ENCODE assay signal across 20 cellular contexts in genomic region chr4:7155611-7156071, GRCh38. TPM values are rescaled to one million over a fixed set of nuclear protein-coding genes. Genes with fewer than 3 reads are reported as not detected.
DNase-seq lines count a peak whose midpoint lies in the region; ATAC-seq, FAIRE-seq and TF ChIP-seq lines count a peak whose summit lies in the region.
"Had no signal": no experiment of that assay in that cellular context is flagged by ENCODE, and none has a peak within 500 bp of the region (broad histone marks: within the 10 kb centered on the region; RNA-seq: fewer than 3 reads in every experiment).

No MANE protein-coding gene starts in this region.

- H3K36me3 ChIP-seq in H1 (ENCODE audit: control insufficient read depth in 2 of 4, insufficient read depth in 4 of 4, low read length in 3 of 4) (no peaks in the 10 kb centered on the region), lower lobe of right lung (no peaks in the 10 kb centered on the region), uterus (no peaks in the 10 kb centered on the region)
- H3K36me3 ChIP-seq: esophagus muscularis mucosa had no signal

- no peak overlapping the region for H2AK5ac ChIP-seq in H1 (ENCODE audit: low read depth, low read length)

- H4K20me1 ChIP-seq in H1 (replicated peaks in 1 of 2; ENCODE audit: control insufficient read depth in 1 of 2, insufficient read depth in 2 of 2, low read length in 2 of 2) = no peaks in the 10 kb centered on the region

- 0 out of 7 replicates have a peak, but pooled peaks cover 0 to 2% (median 0%) of the 10 kb centered on the region in 4 experiments for H3K27me3 ChIP-seq in H1 (replicated peaks in 1 of 4; ENCODE audit: control insufficient read depth in 3 of 4, extremely low read depth in 1 of 4, insufficient read depth in 3 of 4, low read length in 3 of 4)
- H3K27me3 ChIP-seq in lower lobe of right lung (ENCODE audit: low read depth) = peaks cover 4% of the 10 kb centered on the region
- no peaks in the 10 kb centered on the region for H3K27me3 ChIP-seq in uterus
- H3K27me3 ChIP-seq: esophagus muscularis mucosa had no signal

- no peak overlapping the region for H2BK20ac ChIP-seq in H1 (ENCODE audit: low read length)

- no peak overlapping the region for H3K14ac ChIP-seq in H1 (ENCODE audit: insufficient read length)

- peaks cover 31 to 34% of the 10 kb centered on the region in 2 donors for H3K27me3 Mint-ChIP-seq in natural killer cell treated with Interleukin-12 subunit alpha and Interleukin-12 subunit beta and Interleukin-15 and Interleukin-18, amount 100 ng/mL, for 72 hours
- peaks cover 18 to 32% of the 10 kb centered on the region in 2 donors for H3K27me3 Mint-ChIP-seq in natural killer cell (ENCODE audit: low read depth in 2 of 2)

- ATAC-seq in natural killer cell treated with Interleukin-12 subunit alpha and Interleukin-12 subunit beta and Interleukin-15 and Interleukin-18, amount 100 ng/mL, for 72 hours = no peak
- ATAC-seq in natural killer cell = no peak
- ATAC-seq in lower lobe of right lung = no peak
- no peak for ATAC-seq in GM18511 (IDR thresholded peaks at IDR 0.05; ENCODE audit: unreplicated experiment)
- ATAC-seq: activated T-cell treated with anti-CD3 and anti-CD28 coated beads, Interleukin-2, amount 50 U/mL, for 72 hours; GM12878 had no signal

- H4K8ac ChIP-seq in H1 (ENCODE audit: extremely low read depth, insufficient read depth, low read length) = no peak overlapping the region

- H3K27ac ChIP-seq in H1 (ENCODE audit: low read depth, low read length) = no peak overlapping the region
- no peak overlapping the region for H3K27ac ChIP-seq in lower lobe of right lung
- H3K27ac ChIP-seq in uterus = peak overlapping the region; percentile 60 to 76
- H3K27ac ChIP-seq: SK-N-MC had no signal

- H3K79me1 ChIP-seq in H1 (ENCODE audit: low read depth, low read length) = no peaks in the 10 kb centered on the region

- no peak overlapping the region for H3K18ac ChIP-seq in H1 (ENCODE audit: extremely low read depth, low read length)

- intact Hi-C loops in natural killer cell (cut with micrococcal nuclease) = no loop called here
- intact Hi-C loops in lower lobe of right lung (cut with DNase I) = no loop called here
- intact Hi-C loops in uterus (cut with DNase I; ENCODE audit: low total_unique reads) = no loop called here

- H2BK12ac ChIP-seq in H1 (ENCODE audit: low read depth, low read length) = no peak overlapping the region

- H3K4ac ChIP-seq in H1 (replicated peaks; ENCODE audit: insufficient read length, low read depth, low read length) = no peak overlapping the region

- no peak overlapping the region for H2BK5ac ChIP-seq in H1 (ENCODE audit: low read depth, low read length)

- no peaks in the 10 kb centered on the region; a peak in 2 of 7 replicates for H3K4me1 ChIP-seq in H1 (replicated peaks in 1 of 4; ENCODE audit: control insufficient read depth in 3 of 4, insufficient read depth in 4 of 4, low read length in 3 of 4)
- H3K4me1 ChIP-seq in lower lobe of right lung = no peaks in the 10 kb centered on the region
- H3K4me1 ChIP-seq in uterus = peaks cover 0 to 13% of the 10 kb centered on the region in 2 donors

- TF ChIP-seq RAD21 in H1 (IDR thresholded peaks at IDR 0.05 in 1 of 2, conservative IDR thresholded peaks at IDR 0.05 in 1 of 2; ENCODE audit: low read depth in 2 of 2, low read length in 2 of 2) = no peak

- H4K5ac ChIP-seq in H1 (ENCODE audit: insufficient read length, low read depth, low read length) = no peak overlapping the region

- H3K9me3 ChIP-seq in H1 (ENCODE audit: insufficient read depth in 2 of 2, low read depth in 1 of 2, low read length in 1 of 2) = no peaks in the 10 kb centered on the region
- H3K9me3 ChIP-seq in lower lobe of right lung = no peaks in the 10 kb centered on the region
- no peaks in the 10 kb centered on the region for H3K9me3 ChIP-seq in uterus
- H3K9me3 ChIP-seq: esophagus muscularis mucosa had no signal

- no peak overlapping the region for H3K9ac ChIP-seq in H1 (replicated peaks in 1 of 4; ENCODE audit: extremely low read depth in 1 of 4, low read depth in 3 of 4, low read length in 3 of 4)

- no peaks in the 10 kb centered on the region for H3K36me3 Mint-ChIP-seq in natural killer cell treated with Interleukin-12 subunit alpha and Interleukin-12 subunit beta and Interleukin-15 and Interleukin-18, amount 100 ng/mL, for 72 hours
- no peaks in the 10 kb centered on the region for H3K36me3 Mint-ChIP-seq in natural killer cell

- H3K79me2 ChIP-seq in H1 (ENCODE audit: control insufficient read depth in 1 of 2, insufficient read depth in 2 of 2, low read length in 2 of 2) = no peaks in the 10 kb centered on the region

- no peak overlapping the region for H2AFZ ChIP-seq in H1 (ENCODE audit: low read length)

- peak; percentile 31 for DNase-seq in natural killer cell treated with Interleukin-12 subunit alpha and Interleukin-12 subunit beta and Interleukin-15 and Interleukin-18, amount 100 ng/mL, for 72 hours (ENCODE audit: low spot score)
- DNase-seq in natural killer cell (no peak), H1 (ENCODE audit: low read depth in 1 of 2, low spot score in 2 of 2) (no peak), lower lobe of right lung (peak; percentile 47), uterus (peak; percentile 73 to 78), NOMO-1 (lab: John Stamatoyannopoulos, UW; ENCODE audit: unreplicated experiment in 2 of 2) (no peak), DMS153 treated with DMSO at 0.1 percent for 48 hours (lab: John Stamatoyannopoulos, UW; ENCODE audit: unreplicated experiment) (no peak)
- DNase-seq: activated CD4-positive, CD25-positive, alpha-beta regulatory T cell; activated T-cell treated with anti-CD3 and anti-CD28 coated beads, Interleukin-2, amount 50 U/mL, for 72 hours; DMS79; NCI-H1436; NCI-H69; nucleus accumbens; stimulated activated CD4-positive, alpha-beta T cell treated with anti-CD3 and anti-CD28 coated beads, Interleukin-2, amount 100 ng/mL, for 24 hours had no signal

- H3K56ac ChIP-seq in H1 (replicated peaks; ENCODE audit: insufficient read length, low read depth, low read length) = no peak overlapping the region

- CTCF ChIA-PET in H1 (lab: Charles Lee; ENCODE audit: partially characterized antibody) = interaction anchor here (1.4 to 1.7 kb wide), 4 partner anchors 9 to 132 kb away, joined by 3 to 5 read pairs (median 3); no protein-coding TSS in a partner anchor

- no peak for FAIRE-seq in H1 (lab: Jason Lieb, UNC)
- FAIRE-seq: bronchial epithelial cell, GM12878, islet of Langerhans had no signal

- no peak overlapping the region for H3K4me3 Mint-ChIP-seq in natural killer cell treated with Interleukin-12 subunit alpha and Interleukin-12 subunit beta and Interleukin-15 and Interleukin-18, amount 100 ng/mL, for 72 hours
- no peak overlapping the region for H3K4me3 Mint-ChIP-seq in natural killer cell
- H3K4me3 Mint-ChIP-seq: activated T-cell treated with anti-CD3 and anti-CD28 coated beads, Interleukin-2, amount 50 U/mL, for 72 hours had no signal

- POLR2A ChIA-PET in H1 (lab: Charles Lee; ENCODE audit: partially characterized antibody) = no interaction called here

- H3K4me2 ChIP-seq in H1 (ENCODE audit: insufficient read depth in 1 of 2, low read depth in 2 of 2, low read length in 2 of 2) = no peak overlapping the region

- no peak overlapping the region for H2BK120ac ChIP-seq in H1 (replicated peaks; ENCODE audit: low read depth, low read length)

- H3K4me1 Mint-ChIP-seq in natural killer cell treated with Interleukin-12 subunit alpha and Interleukin-12 subunit beta and Interleukin-15 and Interleukin-18, amount 100 ng/mL, for 72 hours (ENCODE audit: low read depth in 2 of 2) = peaks cover 0 to 3% of the 10 kb centered on the region in 2 donors
- H3K4me1 Mint-ChIP-seq in natural killer cell = peaks cover 0 to 12% of the 10 kb centered on the region in 2 donors

- no peak overlapping the region for H3K23ac ChIP-seq in H1 (ENCODE audit: insufficient read length)

- no peaks in the 10 kb centered on the region for H3K9me3 Mint-ChIP-seq in natural killer cell treated with Interleukin-12 subunit alpha and Interleukin-12 subunit beta and Interleukin-15 and Interleukin-18, amount 100 ng/mL, for 72 hours
- no peaks in the 10 kb centered on the region for H3K9me3 Mint-ChIP-seq in natural killer cell
- H3K9me3 Mint-ChIP-seq: activated T-cell treated with anti-CD3 and anti-CD28 coated beads, Interleukin-2, amount 50 U/mL, for 72 hours had no signal

- no peaks in the 10 kb centered on the region for H3K23me2 ChIP-seq in H1 (ENCODE audit: low read depth, low read length)

- no peak overlapping the region for H4K91ac ChIP-seq in H1 (replicated peaks; ENCODE audit: insufficient read length, low read length)

- H3K27ac Mint-ChIP-seq in natural killer cell treated with Interleukin-12 subunit alpha and Interleukin-12 subunit beta and Interleukin-15 and Interleukin-18, amount 100 ng/mL, for 72 hours = no peak overlapping the region
- no peak overlapping the region for H3K27ac Mint-ChIP-seq in natural killer cell
- H3K27ac Mint-ChIP-seq: activated T-cell treated with anti-CD3 and anti-CD28 coated beads, Interleukin-2, amount 50 U/mL, for 72 hours had no signal

- WGBS in H1 (ENCODE audit: extremely low coverage in 1 of 2, insufficient coverage in 1 of 2, insufficient read length in 1 of 2, insufficient replicate concordance in 2 of 2, low coverage in 1 of 2, low lambda C conversion rate in 2 of 2, missing lambda C conversion rate in 1 of 2), 2 experiments = 84% methylated on average over 19 of the region's 19 CpGs; no CpG with 5 or more reads in 1 of the 2 experiments

- TF ChIP-seq POLR2A in H1 (IDR thresholded peaks at IDR 0.05; ENCODE audit: control extremely low read depth in 1 of 2, low read depth in 2 of 2, low read length in 2 of 2) = no peak
- TF ChIP-seq POLR2A in uterus (IDR thresholded peaks at IDR 0.05) = no peak

- TF ChIP-seq EP300 in H1 (IDR thresholded peaks at IDR 0.05; ENCODE audit: borderline replicate concordance in 1 of 2, low read depth in 2 of 2, low read length in 2 of 2) = no peak

- no peak overlapping the region for H3K4me3 ChIP-seq in H1 (ENCODE audit: extremely low read depth in 1 of 4, insufficient read depth in 2 of 4, low read depth in 3 of 4, low read length in 4 of 4)
- no peak overlapping the region for H3K4me3 ChIP-seq in lower lobe of right lung
- no peak overlapping the region for H3K4me3 ChIP-seq in uterus
- H3K4me3 ChIP-seq: esophagus muscularis mucosa, GM12878, SK-N-MC had no signal

- TF ChIP-seq CTCF in natural killer cell (IDR thresholded peaks at IDR 0.05) (no peak), H1 (IDR thresholded peaks at IDR 0.05; ENCODE audit: control extremely low read depth in 1 of 3, insufficient read depth in 1 of 3, low read depth in 1 of 3, low read length in 3 of 3) (no peak), lower lobe of right lung (IDR thresholded peaks at IDR 0.05) (no peak), uterus (IDR thresholded peaks at IDR 0.05) (peak in 1 of 4 experiments; percentile 37)

- H2BK15ac ChIP-seq in H1 (ENCODE audit: low read length) = peak overlapping the region; percentile 55; the same call in 1 of the 2 replicates

RNA-seq across cellular contexts. Expression of gene SORCS2, which starts 36.7 kb away (rescaled TPM):
- under 1 TPM; 0.17 to 0.21 TPM for total RNA-seq in natural killer cell treated with Interleukin-12 subunit alpha and Interleukin-12 subunit beta and Interleukin-15 and Interleukin-18, amount 100 ng/mL, for 72 hours
- 1 to 10 TPM; 1.2 to 2.5 (median 1.4) TPM for total RNA-seq in natural killer cell
- 0.75 and 1.8 TPM in 2 replicates for total RNA-seq in H1 (2021; fragmentation: NEBNext Ultra II Directional; extraction: Animal tissue kit (Norgen Biotek cat#: 25700))
- 0.36 and 0.57 TPM in 2 replicates for polyA plus RNA-seq in H1 (2011; rRNA removed)
- 0.32 TPM for polyA plus RNA-seq in H1 (2011; cell fraction: cytosol; rRNA removed)
- polyA plus RNA-seq in H1 (2011; cell fraction: nucleus; rRNA removed) = 1.2 TPM
- 0.33 to 1.2 TPM (median 0.82 TPM) in 4 replicates for polyA plus RNA-seq in H1 (2012, experiment 1 of 2)
- 0.18 TPM for polyA plus RNA-seq in H1 (2012, experiment 2 of 2)
- 1.4 TPM for polyA plus RNA-seq in H1 (2013, experiment 1 of 2)
- 1.1 TPM for polyA plus RNA-seq in H1 (2013, experiment 2 of 2)
- 1.0 and 1.8 TPM in 2 replicates for polyA minus RNA-seq in H1 (2011; rRNA and poly(A)+ RNA removed)
- polyA minus RNA-seq in H1 (2011; cell fraction: cytosol; rRNA and poly(A)+ RNA removed) = 1.3 TPM
- 0.60 TPM for polyA minus RNA-seq in H1 (2011; cell fraction: nucleus; rRNA and poly(A)+ RNA removed)
- total RNA-seq in lower lobe of right lung = 5.8 TPM
- 10 to 100 TPM in 1 of 4 donors, 1 to 10 TPM in 1, under 1 TPM in 2; 0.26 to 17.1 (median 2.9) TPM for total RNA-seq in uterus

Comparison
In these comparisons a context has a peak if more than half of its experiments do, and no peak if none do; other contexts are left out.
1. DNase-seq: peak in natural killer cell treated with Interleukin-12 subunit alpha and Interleukin-12 subunit beta and Interleukin-15 and Interleukin-18, amount 100 ng/mL, for 72 hours (single experiment), lower lobe of right lung (single experiment) and uterus (2 of 2); none in natural killer cell (single experiment), H1 (0 of 2), NOMO-1 (0 of 2) and DMS153 treated with DMSO at 0.1 percent for 48 hours (single experiment).
2. H3K27ac ChIP-seq: peak in uterus (2 of 2); none in H1 (single experiment) and lower lobe of right lung (single experiment).